In the genomic region with DNA sequence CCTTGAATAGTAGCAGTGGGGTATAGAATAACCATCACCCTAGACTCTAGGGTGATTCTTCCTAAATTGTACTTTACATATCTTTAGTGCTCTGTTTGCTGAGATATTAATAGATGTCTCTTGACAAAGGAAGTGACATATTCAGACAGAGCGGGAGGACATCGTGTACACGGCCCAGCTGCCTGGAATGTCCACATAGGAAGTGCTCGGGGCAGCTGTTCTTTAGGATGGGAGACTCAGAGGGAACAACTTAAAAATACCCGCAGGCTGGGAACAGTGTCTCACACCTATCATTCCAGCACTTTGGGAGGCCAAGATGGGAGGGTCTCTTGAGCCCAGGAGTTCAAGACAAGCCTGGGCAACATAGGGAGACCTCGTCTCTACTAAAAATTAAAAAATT, we compare ENCODE assay signal across 22 cellular contexts.
A peak's percentile ranks its signal among the peaks of the same experiment; 100 is the strongest.
DNase-seq lines count a peak whose midpoint lies in the region; ATAC-seq, FAIRE-seq and TF ChIP-seq lines count a peak whose summit lies in the region.
"Had no signal": no experiment of that assay in that cellular context is flagged by ENCODE, and none has a peak within 500 bp of the region (broad histone marks: within the 10 kb centered on the region; RNA-seq: fewer than 3 reads in every experiment).

No MANE protein-coding gene starts in this region.

- H3K36me3 Mint-ChIP-seq in CD8-positive, alpha-beta T cell, result peaks cover 52% of the 10 kb centered on the region
- H3K36me3 Mint-ChIP-seq: type B pancreatic cell had no signal

- TF ChIP-seq CTCF in psoas muscle (IDR thresholded peaks at IDR 0.05), result no peak
- TF ChIP-seq CTCF in CD8-positive, alpha-beta T cell (IDR thresholded peaks at IDR 0.05), result no peak

- no peak overlapping the region for H3K27ac Mint-ChIP-seq in CD8-positive, alpha-beta T cell
- H3K27ac Mint-ChIP-seq: activated CD4-positive, alpha-beta T cell treated with anti-CD3 and anti-CD28 coated beads, Interleukin-2, amount 10 ng/mL, durations not matched to agents 7 days and 5 days; nephron progenitor cell; T-cell; type B pancreatic cell had no signal

- peak; percentile 58 for FAIRE-seq in urothelium cell line (lab: Jason Lieb, UNC)

- DNase-seq in Right ventricle myocardium inferior (ENCODE audit: missing footprints) (peak; percentile 78), cardiac septum (ENCODE audit: low spot score) (no peak), left lobe of liver (ENCODE audit: low spot score) (no peak), psoas muscle (peak; percentile 61 to 90), urothelium cell line (ENCODE audit: low spot score) (no peak), SKM-1 treated with dmso at 0.1 percent for 144 hours (lab: John Stamatoyannopoulos, UW; ENCODE audit: unreplicated experiment) (no peak), AG20443 (ENCODE audit: low spot score) (no peak)
- DNase-seq in CD8-positive, alpha-beta T cell, result no peak
- DNase-seq: 8988T; activated CD4-positive, alpha-beta T cell treated with anti-CD3 and anti-CD28 coated beads, Interleukin-2, amount 10 ng/mL, durations not matched to agents 7 days and 5 days; activated CD8-positive, alpha-beta memory T cell treated with anti-CD3 and anti-CD28 coated beads, Interleukin-2, amount 50 U/mL, for 48 hours; amygdala; BE2C; central memory CD4-positive, alpha-beta T cell; GOT3; Karpas-422; NCI-H1048; NCI-H2029; NCI-H446 treated with DMSO at 0.1 percent for 48 hours; nephron progenitor cell; T-cell had no signal

- CTCF ChIA-PET in CD8-positive, alpha-beta T cell (lab: Charles Lee), result no interaction called here

- no peaks in the 10 kb centered on the region for H3K27me3 Mint-ChIP-seq in CD8-positive, alpha-beta T cell (ENCODE audit: low read depth)
- H3K27me3 Mint-ChIP-seq: activated CD4-positive, alpha-beta T cell treated with anti-CD3 and anti-CD28 coated beads, Interleukin-2, amount 10 ng/mL, durations not matched to agents 7 days and 5 days; T-cell had no signal

- peaks cover 7% of the 10 kb centered on the region for H3K9me3 Mint-ChIP-seq in CD8-positive, alpha-beta T cell

- H3K36me3 ChIP-seq in psoas muscle (ENCODE audit: insufficient read depth in 1 of 2, low read depth in 1 of 2), result no peaks in the 10 kb centered on the region
- no peaks in the 10 kb centered on the region for H3K36me3 ChIP-seq in CD8-positive, alpha-beta T cell (ENCODE audit: insufficient read depth, low read length)
- H3K36me3 ChIP-seq: BE2C had no signal

- WGBS in psoas muscle, 3 donors, result 24 to 46% (median 28%) methylated on average over 6 of the region's 6 CpGs

- H3K4me1 Mint-ChIP-seq in CD8-positive, alpha-beta T cell (ENCODE audit: low read depth), result peaks cover 42% of the 10 kb centered on the region
- H3K4me1 Mint-ChIP-seq: activated CD4-positive, alpha-beta T cell treated with anti-CD3 and anti-CD28 coated beads, Interleukin-2, amount 10 ng/mL, durations not matched to agents 7 days and 5 days; nephron progenitor cell had no signal

- no peaks in the 10 kb centered on the region for H3K27me3 ChIP-seq in psoas muscle (ENCODE audit: insufficient read depth in 3 of 3, low read length in 2 of 3)
- no peaks in the 10 kb centered on the region for H3K27me3 ChIP-seq in CD8-positive, alpha-beta T cell (ENCODE audit: insufficient read depth, low read length)
- H3K27me3 ChIP-seq: BE2C had no signal

- intact Hi-C loops in Right ventricle myocardium inferior (cut with DNase I), result loop anchor here (2.0 kb wide), 1 partner anchor 252 kb away; no protein-coding TSS in a partner anchor
- intact Hi-C loops in cardiac septum (cut with DNase I), result no loop called here
- intact Hi-C loops in psoas muscle (cut with DNase I), result no loop called here
- intact Hi-C loops in CD8-positive, alpha-beta T cell (cut with DNase I, micrococcal nuclease), result no loop called here

- peaks cover 36% of the 10 kb centered on the region for H3K4me1 ChIP-seq in psoas muscle
- peaks cover 10% of the 10 kb centered on the region for H3K4me1 ChIP-seq in CD8-positive, alpha-beta T cell (ENCODE audit: insufficient read depth, low read length)
- H3K4me1 ChIP-seq: BE2C had no signal

- POLR2A ChIA-PET in CD8-positive, alpha-beta T cell (lab: Charles Lee), result interaction anchor here (0.7 to 1.5 kb wide), 2 partner anchors 19 to 311 kb away, joined by 3 to 4 read pairs; no protein-coding TSS in a partner anchor

- H3K27ac ChIP-seq in psoas muscle, result peak overlapping the region; percentile 60
- H3K27ac ChIP-seq in CD8-positive, alpha-beta T cell (ENCODE audit: low read depth, low read length), result no peak overlapping the region

- ATAC-seq in Right ventricle myocardium inferior, result peak; percentile 92
- peak; percentile 62 for ATAC-seq in left lobe of liver
- ATAC-seq in psoas muscle, result peak; percentile 74 to 95 (median 92)
- no peak for ATAC-seq in CD8-positive, alpha-beta T cell
- ATAC-seq: T-cell had no signal

- H3K9me3 ChIP-seq in psoas muscle, result peaks cover 9% of the 10 kb centered on the region
- H3K9me3 ChIP-seq in CD8-positive, alpha-beta T cell (ENCODE audit: low read length), result no peaks in the 10 kb centered on the region
- H3K9me3 ChIP-seq: BE2C had no signal

- no peak overlapping the region for H3K4me3 Mint-ChIP-seq in CD8-positive, alpha-beta T cell
- H3K4me3 Mint-ChIP-seq: activated CD4-positive, alpha-beta T cell treated with anti-CD3 and anti-CD28 coated beads, Interleukin-2, amount 10 ng/mL, durations not matched to agents 7 days and 5 days; nephron progenitor cell; T-cell; type B pancreatic cell had no signal

- H3K4me3 ChIP-seq in psoas muscle, result no peak overlapping the region
- no peak overlapping the region for H3K4me3 ChIP-seq in CD8-positive, alpha-beta T cell (ENCODE audit: low read depth, low read length)

Comparison
In these comparisons a context has a peak if more than half of its experiments do, and no peak if none do; other contexts are left out.
1. DNase-seq: peak in Right ventricle myocardium inferior (single experiment) and psoas muscle (2 of 2); none in cardiac septum (single experiment), left lobe of liver (single experiment), urothelium cell line (single experiment), SKM-1 treated with dmso at 0.1 percent for 144 hours (single experiment), CD8-positive, alpha-beta T cell (0 of 7) and AG20443 (single experiment).